Comparison of ENCODE assay signal across 8 cellular contexts in genomic region chr17:80005360-80006338, GRCh38. TPM values are rescaled to one million over a fixed set of nuclear protein-coding genes. Genes with fewer than 3 reads are reported as not detected.
DNase-seq lines count a peak whose midpoint lies in the region; ATAC-seq and TF ChIP-seq lines count a peak whose summit lies in the region.

No MANE protein-coding gene starts in this region.

- H3K27me3 ChIP-seq in mesendoderm (ENCODE audit: insufficient read depth, low read length, poor library complexity): no peaks in the 10 kb centered on the region
- no peaks in the 10 kb centered on the region for H3K27me3 ChIP-seq in testis

- peaks cover 8% of the 10 kb centered on the region in 2 donors for H3K4me1 Mint-ChIP-seq in effector memory CD8-positive, alpha-beta T cell (ENCODE audit: low read depth in 2 of 2)

- peak; percentile 68 for ATAC-seq in effector memory CD8-positive, alpha-beta T cell (replicated peaks)
- no peak for ATAC-seq in GM19455 (IDR thresholded peaks at IDR 0.05; ENCODE audit: unreplicated experiment)

- H3K18ac ChIP-seq in mesendoderm (ENCODE audit: low read length): no peak overlapping the region

- H3K9me3 ChIP-seq in testis: no peaks in the 10 kb centered on the region

- no peak for TF ChIP-seq POLR2A in testis (IDR thresholded peaks at IDR 0.05)

- H2BK15ac ChIP-seq in mesendoderm (replicated peaks; ENCODE audit: low read depth): no peak overlapping the region

- H3K23ac ChIP-seq in mesendoderm (ENCODE audit: low read length): no peak overlapping the region

- H3K4me3 Mint-ChIP-seq in effector memory CD8-positive, alpha-beta T cell: peak overlapping the region in 1 of 2 donors; percentile 22

- TF ChIP-seq CTCF in testis (IDR thresholded peaks at IDR 0.05): peak; percentile 68 to 99 (median 95)

- H3K4me3 ChIP-seq in mesendoderm (ENCODE audit: low read length) (no peak overlapping the region), testis (no peak overlapping the region)

- H3K4me1 ChIP-seq in mesendoderm (ENCODE audit: control insufficient read depth, low read depth, low read length): peaks cover 4% of the 10 kb centered on the region
- H3K4me1 ChIP-seq in testis: peaks cover 5% of the 10 kb centered on the region

- no peaks in the 10 kb centered on the region for H3K9me3 Mint-ChIP-seq in effector memory CD8-positive, alpha-beta T cell

- H2BK120ac ChIP-seq in mesendoderm (ENCODE audit: low read depth, low read length): no peak overlapping the region

- intact Hi-C loops in testis (cut with DNase I; ENCODE audit: low total_unique reads): no loop called here

- H4K8ac ChIP-seq in mesendoderm (ENCODE audit: low read depth, low read length): no peak overlapping the region

- no peaks in the 10 kb centered on the region for H3K79me2 ChIP-seq in mesendoderm (ENCODE audit: control insufficient read depth, insufficient read depth, low read length)

- H3K9ac ChIP-seq in mesendoderm (ENCODE audit: low read length): peak overlapping the region; percentile 53

- H3K36me3 Mint-ChIP-seq in effector memory CD8-positive, alpha-beta T cell (ENCODE audit: insufficient read depth): peaks cover 3% of the 10 kb centered on the region

- H2BK5ac ChIP-seq in mesendoderm (ENCODE audit: low read length): no peak overlapping the region

- peak overlapping the region; percentile 53 for H3K4me2 ChIP-seq in mesendoderm (ENCODE audit: low read length)

- peak overlapping the region; percentile 68 for H3K56ac ChIP-seq in mesendoderm (ENCODE audit: low read length)

- peak; percentile 38 for DNase-seq in NK-92 treated with Interleukin-12 subunit alpha and Interleukin-12 subunit beta, amount 100 ng/mL, for 24 hours (lab: John Stamatoyannopoulos, UW)
- DNase-seq in NK-92 (lab: John Stamatoyannopoulos, UW; ENCODE audit: unreplicated experiment) (no peak), NCI-H1694 treated with DMSO at 0.1 percent for 48 hours (lab: John Stamatoyannopoulos, UW) (peak; percentile 41), mesendoderm (peak; percentile 65), testis (peak; percentile 55)
- peak; percentile 47 to 53 for DNase-seq in activated CD4-positive, alpha-beta T cell treated with anti-CD3 and anti-CD28 coated beads, Interleukin-2, amount 50 U/mL, for 24 hours (ENCODE audit: low read depth in 1 of 2, low spot score in 1 of 2)
- DNase-seq in effector memory CD8-positive, alpha-beta T cell: peak; percentile 56 to 63 (median 62)

- H2AK5ac ChIP-seq in mesendoderm (ENCODE audit: low read length): no peak overlapping the region

- H3K27ac Mint-ChIP-seq in effector memory CD8-positive, alpha-beta T cell: peak overlapping the region; percentile 19 to 49

- no peak overlapping the region for H3K4ac ChIP-seq in mesendoderm (ENCODE audit: low read depth, low read length)

- no peak overlapping the region for H4K5ac ChIP-seq in mesendoderm (ENCODE audit: low read length)

- no peak overlapping the region for H3K27ac ChIP-seq in mesendoderm (ENCODE audit: low read depth, low read length)
- H3K27ac ChIP-seq in testis: no peak overlapping the region

- no peaks in the 10 kb centered on the region for H3K27me3 Mint-ChIP-seq in effector memory CD8-positive, alpha-beta T cell

- H3K79me1 ChIP-seq in mesendoderm (ENCODE audit: low read length): peaks cover 1% of the 10 kb centered on the region

- H3K36me3 ChIP-seq in mesendoderm (ENCODE audit: control insufficient read depth, insufficient read depth, low read length) (no peaks in the 10 kb centered on the region), testis (ENCODE audit: low read depth, missing control alignments) (no peaks in the 10 kb centered on the region)

- no CpG with 5 or more reads among the region's 37 CpGs for WGBS in mesendoderm (ENCODE audit: extremely low coverage, insufficient coverage, low lambda C conversion rate)
- WGBS in testis, 2 donors: 57 to 58% methylated on average over 29 to 37 of the region's 37 CpGs

RNA-seq across cellular contexts. Expression of gene TBC1D16, which starts 30.0 kb away (rescaled TPM):
- polyA plus RNA-seq in mesendoderm (2013, experiment 1 of 2): 29.6 TPM
- 29.8 TPM for polyA plus RNA-seq in mesendoderm (2013, experiment 2 of 2)
- 10 to 100 TPM; 11.0 to 16.0 TPM for total RNA-seq in testis
- 11.7 TPM for polyA plus RNA-seq in testis (ENCODE audit: insufficient read depth, low read depth, low replicate concordance)

RNA-seq across cellular contexts. Expression of gene CCDC40, which starts 30.8 kb away (rescaled TPM):
- polyA plus RNA-seq in mesendoderm (2013, experiment 1 of 2): 1.8 TPM
- 1.7 TPM for polyA plus RNA-seq in mesendoderm (2013, experiment 2 of 2)
- 10 to 100 TPM; 26.7 to 43.6 TPM for total RNA-seq in testis
- polyA plus RNA-seq in testis (ENCODE audit: insufficient read depth, low read depth, low replicate concordance): 38.6 TPM
